14 cellular contexts compared by ENCODE assay signal in genomic region chr15:69578792-69579587, GRCh38.
DNase-seq lines count a peak whose midpoint lies in the region; ATAC-seq, FAIRE-seq and TF ChIP-seq lines count a peak whose summit lies in the region.
"Had no signal": no experiment of that assay in that cellular context is flagged by ENCODE, and none has a peak within 500 bp of the region (broad histone marks: within the 10 kb centered on the region; RNA-seq: fewer than 3 reads in every experiment).

No MANE protein-coding gene starts in this region.

- TF ChIP-seq POLR2A in Peyer's patch (IDR thresholded peaks at IDR 0.05), result no peak
- TF ChIP-seq POLR2A in endothelial cell of umbilical vein (IDR thresholded peaks at IDR 0.05; ENCODE audit: low read depth, low read length), result no peak

- H3K9me3 ChIP-seq in Peyer's patch (no peaks in the 10 kb centered on the region), endothelial cell of umbilical vein (replicated peaks; ENCODE audit: control insufficient read depth, insufficient read depth, low read length) (no peaks in the 10 kb centered on the region), OCI-LY7 (ENCODE audit: low read length) (no peaks in the 10 kb centered on the region)

- peak; percentile 84 for DNase-seq in H4 (ENCODE audit: low spot score)
- peak in 2 of 3 donors; percentile 89 for DNase-seq in Peyer's patch
- DNase-seq in endothelial cell of umbilical vein (ENCODE audit: low read depth, low spot score), result peak; percentile 34
- DNase-seq in posterior vena cava (ENCODE audit: low spot score), result peak; percentile 55
- DNase-seq in head of caudate nucleus, result no peak
- DNase-seq in OCI-LY7 (ENCODE audit: low spot score), result no peak
- DNase-seq in NCI-H2081 (lab: John Stamatoyannopoulos, UW), result no peak
- DNase-seq: activated CD4-positive, alpha-beta T cell treated with anti-CD3 and anti-CD28 coated beads, Interleukin-2, amount 10 ng/mL, durations not matched to agents 24 days and 14 days; activated naive CD4-positive, alpha-beta T cell treated with Interleukin-2 at 50 U/mL for 16 hours; Kasumi-1; NCI-H345 had no signal

- TF ChIP-seq CTCF in Peyer's patch (IDR thresholded peaks at IDR 0.05) (no peak), endothelial cell of umbilical vein (IDR thresholded peaks at IDR 0.05; ENCODE audit: extremely low read depth in 1 of 2, insufficient read depth in 1 of 2, low read depth in 1 of 2, low read length in 2 of 2) (no peak), OCI-LY7 (conservative IDR thresholded peaks at IDR 0.05; ENCODE audit: low read length) (no peak)

- intact Hi-C loops in endothelial cell of umbilical vein (cut with micrococcal nuclease), result loop anchor here (5.0 to 10.0 kb wide), 3 partner anchors 516 to 888 kb away; partner anchors contain the start of gene TLE3
- intact Hi-C loops in posterior vena cava (cut with DNase I), result no loop called here
- intact Hi-C loops in head of caudate nucleus (cut with DNase I), result loop anchor here (10.0 kb wide), 2 partner anchors 516 to 906 kb away; partner anchors contain the start of gene TLE3
- intact Hi-C loops in OCI-LY7 (cut with micrococcal nuclease; ENCODE audit: unreplicated experiment), result loop anchor here (10.0 kb wide), 2 partner anchors 146 to 886 kb away; no protein-coding TSS in a partner anchor

- H3K4me2 ChIP-seq in endothelial cell of umbilical vein (ENCODE audit: insufficient read depth, low read length) (no peak overlapping the region), OCI-LY7 (ENCODE audit: low read length) (no peak overlapping the region)

- POLR2A ChIA-PET in endothelial cell of umbilical vein (lab: Charles Lee) (no interaction called here), OCI-LY7 (lab: Charles Lee) (interaction anchor here (0.6 kb wide), 1 partner anchor 19 kb away, joined by 3 read pairs; no protein-coding TSS in a partner anchor)

- ATAC-seq in GM21717 (IDR thresholded peaks at IDR 0.05; ENCODE audit: unreplicated experiment), result no peak

- H3K79me2 ChIP-seq in endothelial cell of umbilical vein (ENCODE audit: control insufficient read depth, insufficient read depth, low read length) (no peaks in the 10 kb centered on the region), OCI-LY7 (ENCODE audit: insufficient read depth, low read depth, low read length) (no peaks in the 10 kb centered on the region)

- H3K27me3 ChIP-seq in Peyer's patch, result no peaks in the 10 kb centered on the region
- peaks cover 2% of the 10 kb centered on the region in 2 experiments for H3K27me3 ChIP-seq in endothelial cell of umbilical vein (ENCODE audit: control insufficient read depth in 2 of 2, insufficient read depth in 2 of 2, low read length in 2 of 2)

- CTCF ChIA-PET in endothelial cell of umbilical vein (lab: Charles Lee) (no interaction called here), OCI-LY7 (lab: Charles Lee; ENCODE audit: unreplicated experiment) (no interaction called here)

- H3K4me1 ChIP-seq in Peyer's patch (peaks cover 8 to 34% (median 16%) of the 10 kb centered on the region in 4 donors), endothelial cell of umbilical vein (ENCODE audit: control insufficient read depth, extremely low read depth, insufficient read depth, low read length) (peaks cover 4% of the 10 kb centered on the region), OCI-LY7 (ENCODE audit: insufficient read depth, low read length, poor library complexity, severe bottlenecking) (peaks cover 8% of the 10 kb centered on the region)

- no peaks in the 10 kb centered on the region for H4K20me1 ChIP-seq in endothelial cell of umbilical vein (replicated peaks; ENCODE audit: control insufficient read depth, extremely low read depth, insufficient read depth, low read length)
- H4K20me1 ChIP-seq in OCI-LY7 (ENCODE audit: insufficient read depth, low read length), result no peaks in the 10 kb centered on the region

- H3K9me1 ChIP-seq in endothelial cell of umbilical vein (replicated peaks; ENCODE audit: control insufficient read depth, extremely low read depth, insufficient read depth, low read length), result no peaks in the 10 kb centered on the region

- BruUV-seq in endothelial cell of umbilical vein (replicated peaks; lab: Mats Ljungman, UMichigan), result no TSS peak
- BruUV-seq in OCI-LY7 (replicated peaks; lab: Mats Ljungman, UMichigan), result no TSS peak

- H3K36me3 ChIP-seq in Peyer's patch (no peaks in the 10 kb centered on the region), endothelial cell of umbilical vein (ENCODE audit: control insufficient read depth in 2 of 2, extremely low read depth in 1 of 2, insufficient read depth in 2 of 2, low read length in 2 of 2) (no peaks in the 10 kb centered on the region), OCI-LY7 (ENCODE audit: insufficient read depth, low read length) (no peaks in the 10 kb centered on the region)
- H3K36me3 ChIP-seq: HAP-1 had no signal

- H2AFZ ChIP-seq in endothelial cell of umbilical vein (ENCODE audit: low read depth, low read length) (peak overlapping the region; percentile 50), OCI-LY7 (ENCODE audit: low read length) (no peak overlapping the region)

- H3K4me3 ChIP-seq in Peyer's patch (no peak overlapping the region), endothelial cell of umbilical vein (replicated peaks in 1 of 3; ENCODE audit: insufficient read depth in 1 of 3, low read depth in 1 of 3, low read length in 3 of 3) (no peak overlapping the region), OCI-LY7 (ENCODE audit: low read depth, low read length, poor library complexity, severe bottlenecking) (no peak overlapping the region)
- H3K4me3 ChIP-seq: HAP-1, skin epidermis had no signal

- no peak overlapping the region for H3K9ac ChIP-seq in endothelial cell of umbilical vein (replicated peaks; ENCODE audit: extremely low read depth, insufficient read depth, low read length)

- no peaks in the 10 kb centered on the region for H3K9me2 ChIP-seq in OCI-LY7 (ENCODE audit: insufficient read depth, low read length)

- peak overlapping the region in 2 of 4 donors; percentile 26 to 49 for H3K27ac ChIP-seq in Peyer's patch
- H3K27ac ChIP-seq in endothelial cell of umbilical vein (ENCODE audit: insufficient read depth, low read depth, low read length), result no peak overlapping the region
- no peak overlapping the region for H3K27ac ChIP-seq in OCI-LY7 (ENCODE audit: low read depth, low read length, poor library complexity, severe bottlenecking)
- H3K27ac ChIP-seq: skin epidermis had no signal

- dilution Hi-C loops in endothelial cell of umbilical vein (cut with MboI; ENCODE audit: extremely low pct_ligation_motif_present, low sequenced_read_pairs), result no loop called here

- no peak for FAIRE-seq in endothelial cell of umbilical vein (lab: Jason Lieb, UNC)

TF ChIP-seq in endothelial cell of umbilical vein, 7 proteins besides CTCF, POLR2A, EP300 and RAD21:
- no peak for TF ChIP-seq POLR2AphosphoS5 (IDR thresholded peaks at IDR 0.05; ENCODE audit: insufficient read depth, low read depth, low read length)
- TF ChIP-seq MAX (IDR thresholded peaks at IDR 0.05; ENCODE audit: insufficient read depth, insufficient read length), result no peak
- TF ChIP-seq MYC (IDR thresholded peaks at IDR 0.05; ENCODE audit: low read depth, low read length), result no peak
- no peak for TF ChIP-seq GATA2 (IDR thresholded peaks at IDR 0.05; ENCODE audit: insufficient read depth, insufficient read length, low read depth, low read length)
- no peak for TF ChIP-seq JUN (IDR thresholded peaks at IDR 0.05; ENCODE audit: borderline replicate concordance, insufficient read depth, insufficient read length, low read depth)

Comparison
In these comparisons a context has a peak if more than half of its experiments do, and no peak if none do; other contexts are left out.
1. DNase-seq: peak in H4 (single experiment), Peyer's patch (2 of 3), endothelial cell of umbilical vein (single experiment) and posterior vena cava (single experiment); none in head of caudate nucleus (0 of 42), OCI-LY7 (single experiment) and NCI-H2081 (0 of 2).
2. intact Hi-C loops: an anchor here in endothelial cell of umbilical vein (5.0 to 10.0 kb wide), head of caudate nucleus (10.0 kb wide) and OCI-LY7 (10.0 kb wide); none called in posterior vena cava.